9 cellular contexts compared by ENCODE assay signal in genomic region chr4:128386761-128387599, GRCh38.
DNase-seq lines count a peak whose midpoint lies in the region; ATAC-seq and TF ChIP-seq lines count a peak whose summit lies in the region.
"Had no signal": no experiment of that assay in that cellular context is flagged by ENCODE, and none has a peak within 500 bp of the region (broad histone marks: within the 10 kb centered on the region; RNA-seq: fewer than 3 reads in every experiment).

No MANE protein-coding gene starts in this region.

- peak; percentile 67 to 97 for TF ChIP-seq EP300 in SK-N-SH (IDR thresholded peaks at IDR 0.05; ENCODE audit: borderline replicate concordance in 1 of 2, low read depth in 1 of 2, low read length in 1 of 2)

- intact Hi-C loops in activated CD4-positive, alpha-beta T cell treated with anti-CD3 and anti-CD28 coated beads, Interleukin-2, amount 10 ng/mL, durations not matched to agents 24 days and 14 days (cut with micrococcal nuclease) = no loop called here

- no peaks in the 10 kb centered on the region for H3K27me3 Mint-ChIP-seq in osteocyte (ENCODE audit: unreplicated experiment)
- no peaks in the 10 kb centered on the region for H3K27me3 Mint-ChIP-seq in activated CD4-positive, alpha-beta T cell treated with anti-CD3 and anti-CD28 coated beads, Interleukin-2, amount 10 ng/mL, durations not matched to agents 24 days and 14 days
- H3K27me3 Mint-ChIP-seq: stimulated activated naive CD8-positive, alpha-beta T cell treated with anti-CD3 and anti-CD28 coated beads, Interleukin-15, Interleukin-2, amounts not matched to agents 100 ng/mL and 50 ng/mL, for 24 hours had no signal

- TF ChIP-seq RAD21 in SK-N-SH (IDR thresholded peaks at IDR 0.05; ENCODE audit: low read length) = peak; percentile 43

- H3K4me3 Mint-ChIP-seq in osteocyte (ENCODE audit: unreplicated experiment) = peak overlapping the region; percentile 16
- no peak overlapping the region for H3K4me3 Mint-ChIP-seq in activated CD4-positive, alpha-beta T cell treated with anti-CD3 and anti-CD28 coated beads, Interleukin-2, amount 10 ng/mL, durations not matched to agents 24 days and 14 days
- H3K4me3 Mint-ChIP-seq: stimulated activated naive CD8-positive, alpha-beta T cell treated with anti-CD3 and anti-CD28 coated beads, Interleukin-15, Interleukin-2, amounts not matched to agents 100 ng/mL and 50 ng/mL, for 24 hours had no signal

- no peaks in the 10 kb centered on the region for H3K9me3 Mint-ChIP-seq in osteocyte (ENCODE audit: unreplicated experiment)
- H3K9me3 Mint-ChIP-seq in activated CD4-positive, alpha-beta T cell treated with anti-CD3 and anti-CD28 coated beads, Interleukin-2, amount 10 ng/mL, durations not matched to agents 24 days and 14 days = no peaks in the 10 kb centered on the region
- H3K9me3 Mint-ChIP-seq: stimulated activated naive CD8-positive, alpha-beta T cell treated with anti-CD3 and anti-CD28 coated beads, Interleukin-15, Interleukin-2, amounts not matched to agents 100 ng/mL and 50 ng/mL, for 24 hours had no signal

- CTCF ChIA-PET in SK-N-SH (lab: Yijun Ruan, JAX) = interaction anchor here (2.5 kb wide), 1 partner anchor 67 kb away, joined by 12 read pairs; no protein-coding TSS in a partner anchor

- H3K4me1 Mint-ChIP-seq in osteocyte (ENCODE audit: unreplicated experiment) = peaks cover 64% of the 10 kb centered on the region
- no peaks in the 10 kb centered on the region for H3K4me1 Mint-ChIP-seq in activated CD4-positive, alpha-beta T cell treated with anti-CD3 and anti-CD28 coated beads, Interleukin-2, amount 10 ng/mL, durations not matched to agents 24 days and 14 days

- peak overlapping the region; percentile 95 for H3K27ac Mint-ChIP-seq in osteocyte (ENCODE audit: unreplicated experiment)
- no peak overlapping the region for H3K27ac Mint-ChIP-seq in activated CD4-positive, alpha-beta T cell treated with anti-CD3 and anti-CD28 coated beads, Interleukin-2, amount 10 ng/mL, durations not matched to agents 24 days and 14 days
- H3K27ac Mint-ChIP-seq: stimulated activated naive CD8-positive, alpha-beta T cell treated with anti-CD3 and anti-CD28 coated beads, Interleukin-15, Interleukin-2, amounts not matched to agents 100 ng/mL and 50 ng/mL, for 24 hours had no signal

- POLR2A ChIA-PET in SK-N-SH (lab: Yijun Ruan, JAX) = interaction anchor here (0.6 kb wide), 1 partner anchor 166 kb away, joined by 3 read pairs; no protein-coding TSS in a partner anchor

- TF ChIP-seq CTCF in SK-N-SH (IDR thresholded peaks at IDR 0.05) (0 out of 2 replicates have a peak, but pooled peaks have one; percentile 16), foreskin keratinocyte (conservative IDR thresholded peaks at IDR 0.05) (no peak), osteocyte (IDR thresholded peaks at IDR 0.05) (no peak)

- H3K4me1 ChIP-seq in SK-N-SH (ENCODE audit: control insufficient read depth in 1 of 2, insufficient read depth in 2 of 2, low read depth in 1 of 2, low read length in 1 of 2) = peaks cover 38 to 44% of the 10 kb centered on the region in 2 experiments
- H3K4me1 ChIP-seq in foreskin keratinocyte = peaks cover 37% of the 10 kb centered on the region

- peak overlapping the region; percentile 67 for H3K4me2 ChIP-seq in SK-N-SH

- no peaks in the 10 kb centered on the region for H3K79me2 ChIP-seq in SK-N-SH (ENCODE audit: insufficient read depth)

- no peaks in the 10 kb centered on the region for H3K36me3 Mint-ChIP-seq in osteocyte (ENCODE audit: unreplicated experiment)
- H3K36me3 Mint-ChIP-seq in activated CD4-positive, alpha-beta T cell treated with anti-CD3 and anti-CD28 coated beads, Interleukin-2, amount 10 ng/mL, durations not matched to agents 24 days and 14 days (ENCODE audit: low read depth) = no peaks in the 10 kb centered on the region

- peak overlapping the region; percentile 71; the same call in 1 of the 2 replicates for H2AFZ ChIP-seq in SK-N-SH (ENCODE audit: low read depth)

- no peaks in the 10 kb centered on the region for H3K36me3 ChIP-seq in SK-N-SH (replicated peaks in 1 of 2; ENCODE audit: control insufficient read depth in 1 of 2, insufficient read depth in 2 of 2, low read length in 1 of 2)

- DNase-seq in NCI-H748 (lab: John Stamatoyannopoulos, UW; ENCODE audit: unreplicated experiment) (peak; percentile 4), NCI-H748 treated with DMSO at 0.1 percent for 48 hours (lab: John Stamatoyannopoulos, UW) (no peak), SK-N-SH (peak; percentile 67), foreskin keratinocyte (peak; percentile 62 to 73), osteocyte (ENCODE audit: extremely low spot score, unreplicated experiment) (peak; percentile 90), HuH-7.5 (ENCODE audit: low spot score) (no peak)
- no peak for DNase-seq in activated CD4-positive, alpha-beta T cell treated with anti-CD3 and anti-CD28 coated beads, Interleukin-2, amount 10 ng/mL, durations not matched to agents 24 days and 14 days

- H3K9me3 ChIP-seq in SK-N-SH = no peaks in the 10 kb centered on the region

- H4K20me1 ChIP-seq in SK-N-SH (ENCODE audit: insufficient read depth) = no peaks in the 10 kb centered on the region

- ATAC-seq in foreskin keratinocyte = peak; percentile 72
- ATAC-seq in GM21723 (IDR thresholded peaks at IDR 0.05; ENCODE audit: unreplicated experiment) = no peak

- peak overlapping the region; percentile 43; the same call in 1 of the 2 replicates for H3K9ac ChIP-seq in SK-N-SH

- no peaks in the 10 kb centered on the region for H3K9me2 ChIP-seq in SK-N-SH

- H3K27ac ChIP-seq in SK-N-SH (ENCODE audit: low read depth in 2 of 2, low read length in 1 of 2) = peak overlapping the region; percentile 86 to 99
- H3K27ac ChIP-seq in foreskin keratinocyte = peak overlapping the region; percentile 11

- H3F3A ChIP-seq in SK-N-SH (replicated peaks; ENCODE audit: insufficient read depth) = peaks cover 34% of the 10 kb centered on the region

- no peak overlapping the region; a peak in 2 of 4 replicates for H3K4me3 ChIP-seq in SK-N-SH (ENCODE audit: low read depth in 2 of 2, low read length in 1 of 2)

- WGBS in SK-N-SH (ENCODE audit: low lambda C conversion rate) = 7% methylated on average over 8 of the region's 15 CpGs

- H3K27me3 ChIP-seq in SK-N-SH (ENCODE audit: insufficient read depth) = no peaks in the 10 kb centered on the region
- H3K27me3 ChIP-seq in foreskin keratinocyte = no peaks in the 10 kb centered on the region

TF ChIP-seq in SK-N-SH, 30 proteins besides CTCF, POLR2A, EP300 and RAD21 (continues in another document):
- TF ChIP-seq FOXM1 (IDR thresholded peaks at IDR 0.05; ENCODE audit: low read depth) (peak; percentile 90), EZH2phosphoT487 (IDR thresholded peaks at IDR 0.05; ENCODE audit: borderline replicate concordance, low read depth) (no peak), TCF12 (IDR thresholded peaks at IDR 0.05) (peak; percentile 96), NRF1 (IDR thresholded peaks at IDR 0.05; ENCODE audit: low read depth, low read length) (no peak), RFX5 (IDR thresholded peaks at IDR 0.05; ENCODE audit: low read length) (no peak), SIN3A (IDR thresholded peaks at IDR 0.05; ENCODE audit: borderline replicate concordance, low read depth, low read length) (no peak; the same call in 1 of the 2 replicates), SMC3 (IDR thresholded peaks at IDR 0.05; ENCODE audit: low read depth, low read length) (no peak), POLR2AphosphoS5 (IDR thresholded peaks at IDR 0.05; ENCODE audit: low read depth, low read length) (peak; percentile 90), RCOR1 (IDR thresholded peaks at IDR 0.05; ENCODE audit: low read length) (peak; percentile 61; the same call in 1 of the 2 replicates), MEF2A (IDR thresholded peaks at IDR 0.05; ENCODE audit: borderline replicate concordance, low read depth) (peak; percentile 66; the same call in 1 of the 2 replicates), NFIC (IDR thresholded peaks at IDR 0.05; ENCODE audit: borderline replicate concordance) (peak; percentile 98), USF2 (IDR thresholded peaks at IDR 0.05; ENCODE audit: borderline replicate concordance, low read depth, low read length) (no peak), JUND (IDR thresholded peaks at IDR 0.05) (peak; percentile 98), GATA2 (CRISPR knock-in tag; IDR thresholded peaks at IDR 0.05) (peak; percentile 42; the same call in 1 of the 2 replicates), IRF3 (IDR thresholded peaks at IDR 0.05; ENCODE audit: low read depth, low read length) (no peak), MAX (IDR thresholded peaks at IDR 0.05; ENCODE audit: low read depth) (peak; percentile 97), CHD2 (IDR thresholded peaks at IDR 0.05; ENCODE audit: low read length, partially characterized antibody) (no peak), FOSL2 (IDR thresholded peaks at IDR 0.05; ENCODE audit: borderline replicate concordance, low read depth) (peak; percentile 97), FOXJ3 (CRISPR knock-in tag; IDR thresholded peaks at IDR 0.05) (no peak)

Comparison
In these comparisons a context has a peak if more than half of its experiments do, and no peak if none do; other contexts are left out.
1. DNase-seq: peak in NCI-H748 (single experiment), SK-N-SH (single experiment), foreskin keratinocyte (2 of 2) and osteocyte (single experiment); none in NCI-H748 treated with DMSO at 0.1 percent for 48 hours (single experiment), activated CD4-positive, alpha-beta T cell treated with anti-CD3 and anti-CD28 coated beads, Interleukin-2, amount 10 ng/mL, durations not matched to agents 24 days and 14 days (single experiment) and HuH-7.5 (single experiment).